19 cellular contexts compared by ENCODE assay signal in genomic region chr11:120147094-120147949, GRCh38. TPM values are rescaled to one million over a fixed set of nuclear protein-coding genes. Genes with fewer than 3 reads are reported as not detected.
DNase-seq lines count a peak whose midpoint lies in the region; ATAC-seq and TF ChIP-seq lines count a peak whose summit lies in the region.
"Had no signal": no experiment of that assay in that cellular context is flagged by ENCODE, and none has a peak within 500 bp of the region (broad histone marks: within the 10 kb centered on the region; RNA-seq: fewer than 3 reads in every experiment).

No MANE protein-coding gene starts in this region.

- no peaks in the 10 kb centered on the region for H3K36me3 Mint-ChIP-seq in activated CD4-positive, alpha-beta T cell treated with anti-CD3 and anti-CD28 coated beads, Interleukin-2, amount 10 ng/mL, durations not matched to agents 24 days and 14 days (ENCODE audit: low read depth)
- H3K36me3 Mint-ChIP-seq: activated CD4-positive, alpha-beta memory T cell treated with anti-CD3 and anti-CD28 coated beads for 36 hours; CD4-positive, CD25-positive, alpha-beta regulatory T cell had no signal

- 72 to 77% methylated on average over 15 to 17 of the region's 17 CpGs for WGBS in upper lobe of left lung, 2 donors

- H3K4me3 Mint-ChIP-seq in activated CD4-positive, alpha-beta T cell treated with anti-CD3 and anti-CD28 coated beads, Interleukin-2, amount 10 ng/mL, durations not matched to agents 24 days and 14 days = no peak overlapping the region
- H3K4me3 Mint-ChIP-seq: activated CD4-positive, alpha-beta memory T cell treated with anti-CD3 and anti-CD28 coated beads for 36 hours; activated naive CD8-positive, alpha-beta T cell treated with anti-CD3 and anti-CD28 coated beads, Interleukin-2, amount 50 U/mL, for 24 hours; CD4-positive, CD25-positive, alpha-beta regulatory T cell had no signal

- H3K4me3 ChIP-seq in upper lobe of left lung = no peak overlapping the region
- H3K4me3 ChIP-seq: pancreas had no signal

- no peaks in the 10 kb centered on the region for H3K27me3 ChIP-seq in upper lobe of left lung
- H3K27me3 ChIP-seq: pancreas had no signal

- H3K27ac Mint-ChIP-seq in activated CD4-positive, alpha-beta T cell treated with anti-CD3 and anti-CD28 coated beads, Interleukin-2, amount 10 ng/mL, durations not matched to agents 24 days and 14 days = no peak overlapping the region
- H3K27ac Mint-ChIP-seq: activated CD4-positive, alpha-beta memory T cell treated with anti-CD3 and anti-CD28 coated beads for 36 hours; activated naive CD8-positive, alpha-beta T cell treated with anti-CD3 and anti-CD28 coated beads, Interleukin-2, amount 50 U/mL, for 24 hours; CD4-positive, CD25-positive, alpha-beta regulatory T cell had no signal

- H3K36me3 ChIP-seq in upper lobe of left lung = no peaks in the 10 kb centered on the region
- H3K36me3 ChIP-seq: pancreas had no signal

- no peak overlapping the region for H3K27ac ChIP-seq in upper lobe of left lung
- H3K27ac ChIP-seq: pancreas had no signal

- peak; percentile 37 for DNase-seq in activated CD4-positive, alpha-beta T cell treated with anti-CD3 and anti-CD28 coated beads, Interleukin-2, amount 10 ng/mL, durations not matched to agents 24 days and 14 days
- no peak for DNase-seq in activated CD4-positive, alpha-beta T cell treated with anti-CD3 and anti-CD28 coated beads for 1 hour
- peak; percentile 36 for DNase-seq in activated CD8-positive, alpha-beta memory T cell treated with anti-CD3 and anti-CD28 coated beads, Interleukin-2, amount 50 U/mL, for 48 hours
- DNase-seq in left lobe of liver (ENCODE audit: low spot score) (peak; percentile 30), upper lobe of left lung (no peak), amygdala (lab: John Stamatoyannopoulos, UW) (no peak), hippocampal formation (lab: John Stamatoyannopoulos, UW) (no peak)
- DNase-seq: activated CD4-positive, alpha-beta memory T cell treated with anti-CD3 and anti-CD28 coated beads for 36 hours; activated naive CD8-positive, alpha-beta T cell treated with anti-CD3 and anti-CD28 coated beads, Interleukin-2, amount 50 U/mL, for 24 hours; caudate nucleus; CD4-positive, CD25-positive, alpha-beta regulatory T cell; effector memory CD4-positive, alpha-beta T cell; left colon; NCI-H1694; SHP77; stimulated activated CD4-positive, alpha-beta T cell treated with anti-CD3 and anti-CD28 coated beads, Interleukin-4, amount 100 ng/mL, for 24 hours had no signal

- H3K4me1 Mint-ChIP-seq in activated CD4-positive, alpha-beta T cell treated with anti-CD3 and anti-CD28 coated beads, Interleukin-2, amount 10 ng/mL, durations not matched to agents 24 days and 14 days = no peaks in the 10 kb centered on the region
- H3K4me1 Mint-ChIP-seq: CD4-positive, CD25-positive, alpha-beta regulatory T cell had no signal

- intact Hi-C loops in activated CD4-positive, alpha-beta T cell treated with anti-CD3 and anti-CD28 coated beads, Interleukin-2, amount 10 ng/mL, durations not matched to agents 24 days and 14 days (cut with micrococcal nuclease) = no loop called here

- TF ChIP-seq EP300 in upper lobe of left lung (IDR thresholded peaks at IDR 0.05) = no peak

- no peaks in the 10 kb centered on the region for H3K9me3 ChIP-seq in upper lobe of left lung
- H3K9me3 ChIP-seq: pancreas had no signal

- H3K27me3 Mint-ChIP-seq in activated CD4-positive, alpha-beta T cell treated with anti-CD3 and anti-CD28 coated beads, Interleukin-2, amount 10 ng/mL, durations not matched to agents 24 days and 14 days = peaks cover 23% of the 10 kb centered on the region

- no peak for TF ChIP-seq CTCF in upper lobe of left lung (IDR thresholded peaks at IDR 0.05)

- ATAC-seq in left lobe of liver (no peak), upper lobe of left lung (ENCODE audit: low FRiP score in 2 of 2) (peak; percentile 24 to 32), GM19397 (IDR thresholded peaks at IDR 0.05; ENCODE audit: unreplicated experiment) (no peak)
- ATAC-seq: activated naive CD8-positive, alpha-beta T cell treated with anti-CD3 and anti-CD28 coated beads, Interleukin-2, amount 50 U/mL, for 24 hours; left colon had no signal

- no peaks in the 10 kb centered on the region for H3K9me3 Mint-ChIP-seq in activated CD4-positive, alpha-beta T cell treated with anti-CD3 and anti-CD28 coated beads, Interleukin-2, amount 10 ng/mL, durations not matched to agents 24 days and 14 days
- H3K9me3 Mint-ChIP-seq: activated naive CD8-positive, alpha-beta T cell treated with anti-CD3 and anti-CD28 coated beads, Interleukin-2, amount 50 U/mL, for 24 hours had no signal

- no peaks in the 10 kb centered on the region for H3K4me1 ChIP-seq in upper lobe of left lung
- H3K4me1 ChIP-seq: pancreas had no signal

- TF ChIP-seq POLR2A in upper lobe of left lung (IDR thresholded peaks at IDR 0.05) = no peak

RNA-seq across cellular contexts. Expression of gene TRIM29, which starts 9.4 kb away (rescaled TPM):
- total RNA-seq in activated CD4-positive, alpha-beta T cell treated with anti-CD3 and anti-CD28 coated beads, Interleukin-2, amount 10 ng/mL, durations not matched to agents 24 days and 14 days = not detected in 2 replicates
- total RNA-seq in left lobe of liver (2.3 TPM), upper lobe of left lung (10 to 100 TPM in 2 of 6 donors, 1 to 10 TPM in 4; 2.3 to 36.7 (median 8.4) TPM)
- total RNA-seq: activated CD4-positive, alpha-beta memory T cell treated with anti-CD3 and anti-CD28 coated beads for 36 hours; CD4-positive, CD25-positive, alpha-beta regulatory T cell; T-helper 1 cell treated with Interleukin-12 subunit alpha and Interleukin-12 subunit beta and Interleukin-4 antibody, amounts not matched to agents 30 ng/mL and 1 ng/mL, for 36 hours had no signal

Comparison
In these comparisons a context has a peak if more than half of its experiments do, and no peak if none do; other contexts are left out.
1. DNase-seq: peak in activated CD4-positive, alpha-beta T cell treated with anti-CD3 and anti-CD28 coated beads, Interleukin-2, amount 10 ng/mL, durations not matched to agents 24 days and 14 days (single experiment), activated CD8-positive, alpha-beta memory T cell treated with anti-CD3 and anti-CD28 coated beads, Interleukin-2, amount 50 U/mL, for 48 hours (single experiment) and left lobe of liver (single experiment); none in activated CD4-positive, alpha-beta T cell treated with anti-CD3 and anti-CD28 coated beads for 1 hour (single experiment), upper lobe of left lung (0 of 2), amygdala (0 of 56) and hippocampal formation (0 of 2).
2. ATAC-seq: peak in upper lobe of left lung (2 of 2); none in left lobe of liver (single experiment) and GM19397 (single experiment).